ENCODE assay signal across 15 cellular contexts in the genomic region with DNA sequence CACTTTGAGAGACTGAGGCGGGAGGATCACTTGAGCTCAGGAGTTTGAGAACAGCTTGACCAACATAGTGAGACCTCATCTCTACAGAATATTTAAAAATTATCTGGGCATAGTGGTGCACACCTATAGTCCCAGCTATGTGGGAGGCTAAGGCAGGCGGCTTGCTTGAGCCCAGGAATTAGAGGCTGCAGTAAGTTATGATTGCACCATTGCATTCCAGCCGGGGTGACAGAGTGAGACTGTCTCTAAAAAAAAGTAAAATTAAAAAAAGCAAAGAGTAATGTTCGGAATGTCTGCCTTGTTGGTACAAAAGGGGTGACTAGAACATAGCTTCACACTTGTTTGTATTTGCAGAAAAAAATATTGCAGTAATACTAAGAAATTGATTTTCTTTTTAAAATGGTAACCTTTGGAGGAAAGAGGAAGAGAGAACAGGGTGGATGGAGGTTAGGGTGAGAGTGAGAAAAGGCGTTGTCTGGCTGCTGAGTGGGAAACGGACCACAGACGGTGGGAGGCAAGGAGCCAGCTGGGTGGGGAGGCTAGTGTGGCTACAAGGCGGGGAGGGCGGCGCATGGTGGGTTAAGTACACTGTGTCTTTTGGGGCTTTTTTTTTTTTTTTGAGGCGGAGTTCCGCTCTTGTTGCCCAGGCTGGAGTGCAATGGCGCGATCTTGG. TPM values are rescaled to one million over a fixed set of nuclear protein-coding genes. Genes with fewer than 3 reads are reported as not detected.
DNase-seq lines count a peak whose midpoint lies in the region; ATAC-seq and TF ChIP-seq lines count a peak whose summit lies in the region.
"Had no signal": no experiment of that assay in that cellular context is flagged by ENCODE, and none has a peak within 500 bp of the region (broad histone marks: within the 10 kb centered on the region; RNA-seq: fewer than 3 reads in every experiment).

No MANE protein-coding gene starts in this region.

- peak overlapping the region in 2 of 4 donors; percentile 48 to 53 for H3K27ac ChIP-seq in tibial nerve
- H3K27ac ChIP-seq: cardiac muscle cell, KMS-11, pancreas had no signal

- no peaks in the 10 kb centered on the region for H3K36me3 Mint-ChIP-seq in osteocyte (ENCODE audit: unreplicated experiment)
- no peaks in the 10 kb centered on the region for H3K36me3 Mint-ChIP-seq in activated CD8-positive, alpha-beta memory T cell treated with anti-CD3 and anti-CD28 coated beads, Interleukin-2, amount 10 ng/mL, durations not matched to agents 7 days and 5 days

- peaks cover 0 to 43% (median 12%) of the 10 kb centered on the region in 4 donors for H3K4me1 ChIP-seq in tibial nerve

- 46 to 52% methylated on average over 14 of the region's 14 CpGs for WGBS in tibial nerve, 2 donors

- H3K9me3 ChIP-seq in tibial nerve = no peaks in the 10 kb centered on the region
- H3K9me3 ChIP-seq: pancreas had no signal

- TF ChIP-seq EP300 in tibial nerve (IDR thresholded peaks at IDR 0.05) = no peak

- peaks cover 26% of the 10 kb centered on the region for H3K4me1 Mint-ChIP-seq in osteocyte (ENCODE audit: unreplicated experiment)
- peaks cover 4% of the 10 kb centered on the region for H3K4me1 Mint-ChIP-seq in activated CD8-positive, alpha-beta memory T cell treated with anti-CD3 and anti-CD28 coated beads, Interleukin-2, amount 10 ng/mL, durations not matched to agents 7 days and 5 days

- H3K4me3 Mint-ChIP-seq in osteocyte (ENCODE audit: unreplicated experiment) = no peak overlapping the region
- H3K4me3 Mint-ChIP-seq in activated CD8-positive, alpha-beta memory T cell treated with anti-CD3 and anti-CD28 coated beads, Interleukin-2, amount 10 ng/mL, durations not matched to agents 7 days and 5 days = no peak overlapping the region
- H3K4me3 Mint-ChIP-seq: activated CD4-positive, alpha-beta T cell treated with anti-CD3 and anti-CD28 coated beads, Interleukin-2, amount 10 ng/mL, durations not matched to agents 24 days and 14 days had no signal

- H3K27me3 Mint-ChIP-seq in osteocyte (ENCODE audit: unreplicated experiment) = no peaks in the 10 kb centered on the region
- no peaks in the 10 kb centered on the region for H3K27me3 Mint-ChIP-seq in activated CD8-positive, alpha-beta memory T cell treated with anti-CD3 and anti-CD28 coated beads, Interleukin-2, amount 10 ng/mL, durations not matched to agents 7 days and 5 days
- H3K27me3 Mint-ChIP-seq: activated CD4-positive, alpha-beta T cell treated with anti-CD3 and anti-CD28 coated beads, Interleukin-2, amount 10 ng/mL, durations not matched to agents 24 days and 14 days had no signal

- H3K36me3 ChIP-seq in tibial nerve = no peaks in the 10 kb centered on the region
- H3K36me3 ChIP-seq: cardiac muscle cell, pancreas had no signal

- H3K9me3 Mint-ChIP-seq in osteocyte (ENCODE audit: unreplicated experiment) = no peaks in the 10 kb centered on the region
- H3K9me3 Mint-ChIP-seq in activated CD8-positive, alpha-beta memory T cell treated with anti-CD3 and anti-CD28 coated beads, Interleukin-2, amount 10 ng/mL, durations not matched to agents 7 days and 5 days (ENCODE audit: low read depth) = no peaks in the 10 kb centered on the region
- H3K9me3 Mint-ChIP-seq: activated CD4-positive, alpha-beta T cell treated with anti-CD3 and anti-CD28 coated beads, Interleukin-2, amount 10 ng/mL, durations not matched to agents 24 days and 14 days had no signal

- no peak for TF ChIP-seq POLR2A in tibial nerve (IDR thresholded peaks at IDR 0.05)

- ATAC-seq in HG02970 (IDR thresholded peaks at IDR 0.05; ENCODE audit: low FRiP score, unreplicated experiment) = no peak
- no peak for ATAC-seq in activated CD8-positive, alpha-beta memory T cell treated with anti-CD3 and anti-CD28 coated beads, Interleukin-2, amount 10 ng/mL, durations not matched to agents 7 days and 5 days
- ATAC-seq: pancreas had no signal

- H3K27me3 ChIP-seq in tibial nerve = peaks cover 0 to 8% of the 10 kb centered on the region in 2 donors
- H3K27me3 ChIP-seq: cardiac muscle cell, pancreas had no signal

- peak; percentile 46 for DNase-seq in CD1c-positive myeloid dendritic cell (ENCODE audit: extremely low spot score)
- peak; percentile 95 for DNase-seq in MV-4-11 (lab: John Stamatoyannopoulos, UW)
- peak; percentile 54 to 70 for DNase-seq in cardiac fibroblast (ENCODE audit: low read depth in 2 of 2)
- DNase-seq in osteocyte (ENCODE audit: extremely low spot score, unreplicated experiment) = no peak
- DNase-seq in DMS53 treated with DMSO at 0.1 percent for 48 hours (lab: John Stamatoyannopoulos, UW; ENCODE audit: unreplicated experiment) = no peak
- DNase-seq in tibial nerve (ENCODE audit: low spot score in 2 of 2) = no peak
- no peak for DNase-seq in activated CD8-positive, alpha-beta memory T cell treated with anti-CD3 and anti-CD28 coated beads, Interleukin-2, amount 10 ng/mL, durations not matched to agents 7 days and 5 days
- DNase-seq: activated CD4-positive, alpha-beta T cell treated with anti-CD3 and anti-CD28 coated beads, Interleukin-2, amount 10 ng/mL, durations not matched to agents 24 days and 14 days; NCI-H187; NK-92 treated with Interleukin-12 subunit alpha and Interleukin-12 subunit beta, amount 100 ng/mL, for 24 hours; pancreas; stimulated activated CD8-positive, alpha-beta memory T cell treated with anti-CD3 and anti-CD28 coated beads, Interleukin-4, amount 100 ng/mL, for 48 hours had no signal

- TF ChIP-seq CTCF in cardiac fibroblast (IDR thresholded peaks at IDR 0.05; ENCODE audit: low read depth, low read length) = no peak
- TF ChIP-seq CTCF in osteocyte (IDR thresholded peaks at IDR 0.05) = no peak
- TF ChIP-seq CTCF in tibial nerve (IDR thresholded peaks at IDR 0.05) = no peak

- CTCF ChIA-PET in activated CD8-positive, alpha-beta memory T cell treated with anti-CD3 and anti-CD28 coated beads, Interleukin-2, amount 10 ng/mL, durations not matched to agents 7 days and 5 days (lab: Charles Lee) = interaction anchor here (1.0 to 2.5 kb wide), 3 partner anchors 86 to 128 kb away, joined by 3 to 13 read pairs (median 9); partner anchors contain the start of genes CATSPERG and PSMD8

- H3K27ac Mint-ChIP-seq in osteocyte (ENCODE audit: unreplicated experiment) = peak overlapping the region; percentile 74
- no peak overlapping the region for H3K27ac Mint-ChIP-seq in activated CD8-positive, alpha-beta memory T cell treated with anti-CD3 and anti-CD28 coated beads, Interleukin-2, amount 10 ng/mL, durations not matched to agents 7 days and 5 days
- H3K27ac Mint-ChIP-seq: activated CD4-positive, alpha-beta T cell treated with anti-CD3 and anti-CD28 coated beads, Interleukin-2, amount 10 ng/mL, durations not matched to agents 24 days and 14 days had no signal

- H3K4me3 ChIP-seq in cardiac fibroblast (replicated peaks in 1 of 2; ENCODE audit: low read depth in 2 of 2, low read length in 2 of 2) (no peak overlapping the region), tibial nerve (no peak overlapping the region)
- H3K4me3 ChIP-seq: cardiac muscle cell, pancreas had no signal

RNA-seq across cellular contexts. Expression of gene PPP1R14A, which starts 10.2 kb away (rescaled TPM):
- total RNA-seq in osteocyte (45.1 TPM in 2 replicates), tibial nerve (100 to 1,000 TPM in 1 of 4 donors, 10 to 100 TPM in 3; 86.1 to 179 (median 95.3) TPM)
- total RNA-seq in activated CD8-positive, alpha-beta memory T cell treated with anti-CD3 and anti-CD28 coated beads, Interleukin-2, amount 10 ng/mL, durations not matched to agents 7 days and 5 days = not detected

RNA-seq across cellular contexts. Expression of gene SPINT2, which starts 18.4 kb away (rescaled TPM):
- total RNA-seq in osteocyte = 29.5 and 30.4 TPM in 2 replicates
- total RNA-seq in tibial nerve = 10 to 100 TPM; 39.0 to 79.1 (median 45.5) TPM
- total RNA-seq in activated CD8-positive, alpha-beta memory T cell treated with anti-CD3 and anti-CD28 coated beads, Interleukin-2, amount 10 ng/mL, durations not matched to agents 7 days and 5 days = 10 to 100 TPM in 1 of 2 experiments, 1 to 10 TPM in 1; 9.3 to 15.6 TPM

RNA-seq across cellular contexts. Expression of gene DPF1, which starts 21.9 kb away (rescaled TPM):
- total RNA-seq in osteocyte (0.63 and 2.2 TPM in 2 replicates), tibial nerve (not detected)
- under 1 TPM in 1 of 2 experiments, not detected in 1; 0.47 TPM for total RNA-seq in activated CD8-positive, alpha-beta memory T cell treated with anti-CD3 and anti-CD28 coated beads, Interleukin-2, amount 10 ng/mL, durations not matched to agents 7 days and 5 days

RNA-seq across cellular contexts. Expression of gene C19orf33, which starts 58.1 kb away (rescaled TPM):
- total RNA-seq in osteocyte (not detected in 2 replicates), tibial nerve (100 to 1,000 TPM in 3 of 4 donors, 10 to 100 TPM in 1; 76.8 to 627 (median 335) TPM)
- not detected for total RNA-seq in activated CD8-positive, alpha-beta memory T cell treated with anti-CD3 and anti-CD28 coated beads, Interleukin-2, amount 10 ng/mL, durations not matched to agents 7 days and 5 days
- total RNA-seq: activated CD4-positive, alpha-beta T cell treated with anti-CD3 and anti-CD28 coated beads, Interleukin-2, amount 10 ng/mL, durations not matched to agents 24 days and 14 days had no signal

Comparison
In these comparisons a context has a peak if more than half of its experiments do, and no peak if none do; other contexts are left out.
1. DNase-seq: peak in CD1c-positive myeloid dendritic cell (single experiment), MV-4-11 (single experiment) and cardiac fibroblast (2 of 2); none in osteocyte (single experiment), DMS53 treated with DMSO at 0.1 percent for 48 hours (single experiment), tibial nerve (0 of 2) and activated CD8-positive, alpha-beta memory T cell treated with anti-CD3 and anti-CD28 coated beads, Interleukin-2, amount 10 ng/mL, durations not matched to agents 7 days and 5 days (single experiment).
2. RNA of gene PPP1R14A, which starts 10.2 kb away (total RNA-seq): 86.1 to 179 TPM in tibial nerve and 45.1 TPM in osteocyte; not detected in activated CD8-positive, alpha-beta memory T cell treated with anti-CD3 and anti-CD28 coated beads, Interleukin-2, amount 10 ng/mL, durations not matched to agents 7 days and 5 days; every median in the first group is over 10 times any median in the second.